ENCODE assay signal across 14 cellular contexts in genomic region chr16:89369266-89369895, GRCh38.
A peak's percentile ranks its signal among the peaks of the same experiment; 100 is the strongest.
DNase-seq lines count a peak whose midpoint lies in the region; ATAC-seq and TF ChIP-seq lines count a peak whose summit lies in the region.
"Had no signal": no experiment of that assay in that cellular context is flagged by ENCODE, and none has a peak within 500 bp of the region (broad histone marks: within the 10 kb centered on the region; RNA-seq: fewer than 3 reads in every experiment).

No MANE protein-coding gene starts in this region.

- TF ChIP-seq CTCF in brain (conservative IDR thresholded peaks at IDR 0.05): no peak
- no peak for TF ChIP-seq CTCF in upper lobe of right lung (IDR thresholded peaks at IDR 0.05)

- H3K27me3 ChIP-seq in upper lobe of right lung: no peaks in the 10 kb centered on the region

- H3K36me3 Mint-ChIP-seq in activated naive CD4-positive, alpha-beta T cell treated with anti-CD3 and anti-CD28 coated beads, Interleukin-2, amount 50 U/mL, for 24 hours: no peaks in the 10 kb centered on the region
- peaks cover 25% of the 10 kb centered on the region for H3K36me3 Mint-ChIP-seq in brain

- H3K9me3 ChIP-seq in upper lobe of right lung: no peaks in the 10 kb centered on the region

- intact Hi-C loops in upper lobe of right lung (cut with DNase I): no loop called here

- no peaks in the 10 kb centered on the region for H3K9me3 Mint-ChIP-seq in activated naive CD4-positive, alpha-beta T cell treated with anti-CD3 and anti-CD28 coated beads, Interleukin-2, amount 50 U/mL, for 24 hours
- H3K9me3 Mint-ChIP-seq in brain: peaks cover 0 to 5% (median 0%) of the 10 kb centered on the region in 5 experiments

- H3K27ac Mint-ChIP-seq in activated naive CD4-positive, alpha-beta T cell treated with anti-CD3 and anti-CD28 coated beads, Interleukin-2, amount 50 U/mL, for 24 hours: peak overlapping the region; percentile 46
- peak overlapping the region in 4 of 5 experiments; percentile 31 to 84 (median 63) for H3K27ac Mint-ChIP-seq in brain

- H3K4me3 ChIP-seq in upper lobe of right lung: no peak overlapping the region
- H3K4me3 ChIP-seq: coronary artery had no signal

- H3K36me3 ChIP-seq in upper lobe of right lung: peaks cover 5% of the 10 kb centered on the region

- H3K4me3 Mint-ChIP-seq in activated naive CD4-positive, alpha-beta T cell treated with anti-CD3 and anti-CD28 coated beads, Interleukin-2, amount 50 U/mL, for 24 hours: no peak overlapping the region
- H3K4me3 Mint-ChIP-seq in brain: no peak overlapping the region

- no peak for DNase-seq in activated naive CD4-positive, alpha-beta T cell (lab: John Stamatoyannopoulos, UW)
- DNase-seq in myocyte (ENCODE audit: low read depth): peak; percentile 57
- peak; percentile 42 for DNase-seq in upper lobe of right lung
- DNase-seq in stimulated activated CD4-positive, alpha-beta T cell treated with anti-CD3 and anti-CD28 coated beads, Interleukin-2, amount 100 ng/mL, for 24 hours: no peak
- DNase-seq in HuH-7.5 (ENCODE audit: low spot score): no peak
- DNase-seq: activated gamma-delta T cell treated with Interleukin-2 at 50 U/mL for 16 hours, DND-41, left cardiac atrium had no signal

- no peaks in the 10 kb centered on the region for H3K27me3 Mint-ChIP-seq in activated naive CD4-positive, alpha-beta T cell treated with anti-CD3 and anti-CD28 coated beads, Interleukin-2, amount 50 U/mL, for 24 hours
- H3K27me3 Mint-ChIP-seq in brain: no peaks in the 10 kb centered on the region

- ATAC-seq in upper lobe of right lung (no peak), HG02852 (IDR thresholded peaks at IDR 0.05; ENCODE audit: unreplicated experiment) (no peak)
- ATAC-seq: left cardiac atrium, Right ventricle myocardium inferior had no signal

- H3K27ac ChIP-seq in upper lobe of right lung: no peak overlapping the region
- H3K27ac ChIP-seq: coronary artery, parathyroid adenoma had no signal

- H3K4me1 Mint-ChIP-seq in activated naive CD4-positive, alpha-beta T cell treated with anti-CD3 and anti-CD28 coated beads, Interleukin-2, amount 50 U/mL, for 24 hours: peaks cover 92% of the 10 kb centered on the region
- H3K4me1 Mint-ChIP-seq in brain: peaks cover 93% of the 10 kb centered on the region

- peaks cover 50% of the 10 kb centered on the region for H3K4me1 ChIP-seq in upper lobe of right lung

Comparison
In these comparisons a context has a peak if more than half of its experiments do, and no peak if none do; other contexts are left out.
1. DNase-seq: peak in myocyte (single experiment) and upper lobe of right lung (single experiment); none in activated naive CD4-positive, alpha-beta T cell (0 of 4), stimulated activated CD4-positive, alpha-beta T cell treated with anti-CD3 and anti-CD28 coated beads, Interleukin-2, amount 100 ng/mL, for 24 hours (0 of 2) and HuH-7.5 (single experiment).